Comparison of ENCODE assay signal across 17 cellular contexts in genomic region chr12:105085537-105085936, GRCh38. TPM values are rescaled to one million over a fixed set of nuclear protein-coding genes. Genes with fewer than 3 reads are reported as not detected.
DNase-seq lines count a peak whose midpoint lies in the region; ATAC-seq and TF ChIP-seq lines count a peak whose summit lies in the region.
"Had no signal": no experiment of that assay in that cellular context is flagged by ENCODE, and none has a peak within 500 bp of the region (broad histone marks: within the 10 kb centered on the region; RNA-seq: fewer than 3 reads in every experiment).

No MANE protein-coding gene starts in this region.

- peaks cover 35% of the 10 kb centered on the region for H3K79me2 ChIP-seq in GM23248 (ENCODE audit: insufficient read depth)

- H3K27me3 ChIP-seq in GM23248 (replicated peaks; ENCODE audit: insufficient read depth) (no peaks in the 10 kb centered on the region), tibial artery (no peaks in the 10 kb centered on the region)
- H3K27me3 ChIP-seq: right atrium auricular region, stomach had no signal

- H3K4me1 ChIP-seq in GM23248 (ENCODE audit: insufficient read depth): peaks cover 25% of the 10 kb centered on the region
- H3K4me1 ChIP-seq in tibial artery: peaks cover 0 to 21% (median 7%) of the 10 kb centered on the region in 4 donors

- H3K4me3 Mint-ChIP-seq in activated naive CD8-positive, alpha-beta T cell treated with anti-CD3 and anti-CD28 coated beads, Interleukin-2, amount 50 U/mL, for 24 hours: peak overlapping the region; percentile 27
- H3K4me3 Mint-ChIP-seq in natural killer cell: peak overlapping the region; percentile 67

- no peak overlapping the region for H3K9ac ChIP-seq in GM23248

- in situ Hi-C loops in GM23248 (cut with MboI): no loop called here

- peaks cover 8% of the 10 kb centered on the region for H3K4me1 Mint-ChIP-seq in activated naive CD8-positive, alpha-beta T cell treated with anti-CD3 and anti-CD28 coated beads, Interleukin-2, amount 50 U/mL, for 24 hours
- peaks cover 7 to 8% of the 10 kb centered on the region in 2 donors for H3K4me1 Mint-ChIP-seq in natural killer cell

- TF ChIP-seq CTCF in natural killer cell (IDR thresholded peaks at IDR 0.05) (no peak), tibial artery (IDR thresholded peaks at IDR 0.05) (no peak)

- no peak overlapping the region for H3K4me2 ChIP-seq in GM23248 (ENCODE audit: unreplicated experiment)
- H3K4me2 ChIP-seq: hepatocyte had no signal

- peaks cover 24% of the 10 kb centered on the region for H3K27me3 Mint-ChIP-seq in activated naive CD8-positive, alpha-beta T cell treated with anti-CD3 and anti-CD28 coated beads, Interleukin-2, amount 50 U/mL, for 24 hours
- H3K27me3 Mint-ChIP-seq in natural killer cell (ENCODE audit: low read depth in 2 of 2): peaks cover 36 to 47% of the 10 kb centered on the region in 2 donors

- H3K27ac ChIP-seq in GM23248 (no peak overlapping the region), tibial artery (no peak overlapping the region)
- H3K27ac ChIP-seq: C4-2B, hepatocyte, right atrium auricular region had no signal

- WGBS in GM23248 (ENCODE audit: low coverage in 1 of 2, low lambda C conversion rate in 2 of 2, missing lambda C conversion rate in 2 of 2), 2 experiments: 29 to 30% methylated on average over 6 of the region's 6 CpGs

- no peak for ATAC-seq in activated naive CD8-positive, alpha-beta T cell treated with anti-CD3 and anti-CD28 coated beads, Interleukin-2, amount 50 U/mL, for 24 hours
- ATAC-seq in natural killer cell: no peak
- no peak for ATAC-seq in HG03139 (IDR thresholded peaks at IDR 0.05; ENCODE audit: unreplicated experiment)
- ATAC-seq in left lobe of liver: no peak

- 0 out of 2 replicates have a peak, but pooled peaks cover 5% of the 10 kb centered on the region for H4K20me1 ChIP-seq in GM23248 (ENCODE audit: insufficient read depth)

- no peak overlapping the region for H3K27ac Mint-ChIP-seq in activated naive CD8-positive, alpha-beta T cell treated with anti-CD3 and anti-CD28 coated beads, Interleukin-2, amount 50 U/mL, for 24 hours
- no peak overlapping the region for H3K27ac Mint-ChIP-seq in natural killer cell

- H3K9me3 ChIP-seq in GM23248 (ENCODE audit: low read depth) (no peaks in the 10 kb centered on the region), tibial artery (no peaks in the 10 kb centered on the region)
- H3K9me3 ChIP-seq: right atrium auricular region, stomach had no signal

- peaks cover 2% of the 10 kb centered on the region for H3K36me3 Mint-ChIP-seq in activated naive CD8-positive, alpha-beta T cell treated with anti-CD3 and anti-CD28 coated beads, Interleukin-2, amount 50 U/mL, for 24 hours (ENCODE audit: low read depth)
- no peaks in the 10 kb centered on the region for H3K36me3 Mint-ChIP-seq in natural killer cell

- peaks cover 7% of the 10 kb centered on the region; the same call in 1 of the 2 replicates for H3F3A ChIP-seq in GM23248 (ENCODE audit: insufficient read depth)

- no peaks in the 10 kb centered on the region for H3K9me2 ChIP-seq in GM23248 (ENCODE audit: insufficient read depth)

- no peak overlapping the region for H3K4me3 ChIP-seq in GM23248
- no peak overlapping the region for H3K4me3 ChIP-seq in tibial artery
- H3K4me3 ChIP-seq: hepatocyte, right atrium auricular region had no signal

- H3K9me3 Mint-ChIP-seq in activated naive CD8-positive, alpha-beta T cell treated with anti-CD3 and anti-CD28 coated beads, Interleukin-2, amount 50 U/mL, for 24 hours: peaks cover 13% of the 10 kb centered on the region
- no peaks in the 10 kb centered on the region for H3K9me3 Mint-ChIP-seq in natural killer cell

- H2AFZ ChIP-seq in GM23248: no peak overlapping the region
- H2AFZ ChIP-seq: hepatocyte had no signal

- H3K36me3 ChIP-seq in GM23248 (ENCODE audit: low read depth) (peaks cover 6% of the 10 kb centered on the region; the same call in 1 of the 2 replicates), tibial artery (no peaks in the 10 kb centered on the region)
- H3K36me3 ChIP-seq: right atrium auricular region, stomach had no signal

- DNase-seq in NCI-H2171 treated with DMSO at 0.1 percent for 48 hours (lab: John Stamatoyannopoulos, UW) (peak; percentile 22), NCI-H2171 (lab: John Stamatoyannopoulos, UW) (no peak), GM23248 (peak; percentile 32), natural killer cell (no peak), tibial artery (no peak), left lobe of liver (ENCODE audit: low spot score) (no peak)
- no peak for DNase-seq in activated naive CD8-positive, alpha-beta T cell treated with anti-CD3 and anti-CD28 coated beads, Interleukin-2, amount 50 U/mL, for 24 hours
- DNase-seq: kidney; NCI-H146; NCI-H446 treated with DMSO at 0.1 percent for 48 hours; SHP77 treated with DMSO at 0.1 percent for 48 hours; stimulated activated CD4-positive, alpha-beta T cell treated with anti-CD3 and anti-CD28 coated beads, Interleukin-15, amount 100 ng/mL, for 24 hours; stomach had no signal

- intact Hi-C loops in natural killer cell (cut with micrococcal nuclease): no loop called here
- intact Hi-C loops in tibial artery (cut with DNase I; ENCODE audit: low total_unique reads): no loop called here

RNA-seq across cellular contexts. Expression of gene ALDH1L2, which starts 1.3 kb away (rescaled TPM):
- total RNA-seq in GM23248 (2014; rRNA removed; shearing (Covaris generic)): 50.9 and 83.0 TPM in 2 replicates
- 62.3 and 65.0 TPM in 2 replicates for polyA plus RNA-seq in GM23248 (2016; fragmentation: Nextera tagmentation; extraction: Ambion mirVana)
- total RNA-seq in natural killer cell (1 to 10 TPM in 1 of 3 donors, not detected in 2; 1.1 TPM), left lobe of liver (0.18 TPM)

RNA-seq across cellular contexts. Expression of gene WASHC4, which starts 22.0 kb away (rescaled TPM):
- total RNA-seq in GM23248 (2014; rRNA removed; shearing (Covaris generic)): 63.4 and 64.2 TPM in 2 replicates
- polyA plus RNA-seq in GM23248 (2016; fragmentation: Nextera tagmentation; extraction: Ambion mirVana): 50.3 and 53.5 TPM in 2 replicates
- total RNA-seq in natural killer cell (10 to 100 TPM; 34.2 to 40.9 (median 35.7) TPM), left lobe of liver (26.1 TPM)

Comparison
In these comparisons a context has a peak if more than half of its experiments do, and no peak if none do; other contexts are left out.
1. DNase-seq: peak in NCI-H2171 treated with DMSO at 0.1 percent for 48 hours (single experiment) and GM23248 (single experiment); none in NCI-H2171 (single experiment), activated naive CD8-positive, alpha-beta T cell treated with anti-CD3 and anti-CD28 coated beads, Interleukin-2, amount 50 U/mL, for 24 hours (single experiment), natural killer cell (single experiment), tibial artery (0 of 2) and left lobe of liver (single experiment).
2. RNA of gene ALDH1L2, which starts 1.3 kb away (total RNA-seq): 50.9 to 83.0 TPM in GM23248; 0.18 TPM in left lobe of liver (single experiment) and 1.1 TPM in natural killer cell; every median in the first group is over 10 times any median in the second.